In the genomic region with DNA sequence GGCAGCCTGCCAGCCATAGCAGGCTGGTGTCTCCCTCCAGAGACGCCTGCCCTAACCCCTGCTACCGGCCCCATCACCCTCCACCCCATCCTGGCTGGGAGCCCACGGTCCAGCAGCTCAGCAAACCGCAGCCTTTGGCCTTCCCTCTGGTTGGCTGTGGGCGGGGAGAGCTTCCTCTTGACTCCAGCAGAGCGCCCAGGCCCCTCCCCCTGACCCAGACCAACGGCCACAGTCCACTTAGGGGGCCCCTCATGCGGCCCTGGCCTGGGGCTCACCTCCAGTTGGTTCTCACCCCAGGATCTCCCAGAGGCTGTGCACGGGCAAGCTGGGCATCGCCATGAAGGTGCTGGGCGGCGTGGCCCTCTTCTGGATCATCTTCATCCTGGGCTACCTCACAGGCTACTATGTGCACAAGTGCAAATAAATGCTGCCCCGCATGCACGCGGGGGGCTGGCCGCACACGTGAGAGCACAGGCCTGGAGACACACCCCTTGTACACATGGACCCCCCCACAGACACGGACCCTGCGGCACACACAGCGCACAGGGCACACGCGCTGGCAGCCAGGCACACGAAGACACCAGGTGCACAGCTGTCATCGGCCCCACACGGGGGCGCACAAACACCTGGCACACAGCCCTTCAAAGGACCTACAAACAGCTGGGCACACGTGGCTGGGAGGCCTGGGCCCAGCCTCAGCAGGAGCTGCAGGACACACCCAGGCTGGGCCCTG, we compare ENCODE assay signal across 8 cellular contexts. TPM values are rescaled to one million over a fixed set of nuclear protein-coding genes. Genes with fewer than 3 reads are reported as not detected.
DNase-seq lines count a peak whose midpoint lies in the region; ATAC-seq and TF ChIP-seq lines count a peak whose summit lies in the region.

No MANE protein-coding gene starts in this region.

- H3K4me2 ChIP-seq in BLaER1 (peak overlapping the region; percentile 96), parathyroid adenoma (ENCODE audit: low read length) (no peak overlapping the region)

- ATAC-seq in GM18868 (IDR thresholded peaks at IDR 0.05; ENCODE audit: unreplicated experiment), result no peak
- no peak for ATAC-seq in HG02973 (IDR thresholded peaks at IDR 0.05; ENCODE audit: unreplicated experiment)

- H3K4me1 ChIP-seq in BLaER1 (peaks cover 77% of the 10 kb centered on the region), parathyroid adenoma (no peaks in the 10 kb centered on the region)

- peak overlapping the region; percentile 50 for H3K27ac ChIP-seq in BLaER1
- H3K27ac ChIP-seq in parathyroid adenoma, result no peak overlapping the region

- H3K9me3 ChIP-seq in BLaER1 (no peaks in the 10 kb centered on the region), parathyroid adenoma (ENCODE audit: control insufficient read depth, low read length) (no peaks in the 10 kb centered on the region)

- peak; percentile 74 for DNase-seq in H4 (ENCODE audit: low spot score)
- DNase-seq in NCI-H774 (lab: John Stamatoyannopoulos, UW), result peak; percentile 17
- DNase-seq in activated T-cell treated with anti-CD3 and anti-CD28 coated beads for 24 hours (ENCODE audit: low read depth), result peak; percentile 28
- peak; percentile 22 for DNase-seq in fibroblast of the conjunctiva (ENCODE audit: low read depth)

- H2AFZ ChIP-seq in parathyroid adenoma, result no peak overlapping the region

- H3K9ac ChIP-seq in BLaER1 (peak overlapping the region; percentile 40; the same call in 1 of the 2 replicates), parathyroid adenoma (no peak overlapping the region)

- H3K4me3 ChIP-seq in BLaER1 (peak overlapping the region; percentile 50), parathyroid adenoma (ENCODE audit: low read depth, low read length) (no peak overlapping the region)

- peaks cover 28% of the 10 kb centered on the region for H3K36me3 ChIP-seq in BLaER1
- no peaks in the 10 kb centered on the region for H3K36me3 ChIP-seq in parathyroid adenoma (ENCODE audit: control insufficient read depth, insufficient read depth, low read length)

- peak; percentile 11 for TF ChIP-seq CTCF in parathyroid adenoma (IDR thresholded peaks at IDR 0.05)

- H3K79me2 ChIP-seq in parathyroid adenoma, result no peaks in the 10 kb centered on the region

- H3K27me3 ChIP-seq in BLaER1 (no peaks in the 10 kb centered on the region), parathyroid adenoma (ENCODE audit: control insufficient read depth, insufficient read depth, low read length) (no peaks in the 10 kb centered on the region)

- H4K20me1 ChIP-seq in BLaER1, result peaks cover 75% of the 10 kb centered on the region

RNA-seq across cellular contexts. Expression of a gene that starts 3.1 kb away (rescaled TPM):
- total RNA-seq in H4 (2014; rRNA removed; shearing (Covaris generic)), result not detected in 2 replicates

RNA-seq across cellular contexts. Expression of a gene that starts 20.6 kb away (rescaled TPM):
- 17.3 and 20.9 TPM in 2 replicates for total RNA-seq in H4 (2014; rRNA removed; shearing (Covaris generic))

RNA-seq across cellular contexts. Expression of a gene that starts 23.4 kb away (rescaled TPM):
- not detected in 2 replicates for total RNA-seq in H4 (2014; rRNA removed; shearing (Covaris generic))

Comparison
In these comparisons a context has a peak if more than half of its experiments do, and no peak if none do; other contexts are left out.
1. DNase-seq: peak in every context shown above with its lines; median percentile 74 in H4; 28 in activated T-cell treated with anti-CD3 and anti-CD28 coated beads for 24 hours; 22 in fibroblast of the conjunctiva; 17 in NCI-H774.